8 cellular contexts compared by ENCODE assay signal in genomic region chr11:10455637-10456487, GRCh38. TPM values are rescaled to one million over a fixed set of nuclear protein-coding genes. Genes with fewer than 3 reads are reported as not detected.
DNase-seq lines count a peak whose midpoint lies in the region; ATAC-seq and TF ChIP-seq lines count a peak whose summit lies in the region.

No MANE protein-coding gene starts in this region.

- no peaks in the 10 kb centered on the region for H3K27me3 Mint-ChIP-seq in activated CD4-positive, alpha-beta T cell treated with anti-CD3 and anti-CD28 coated beads for 36 hours
- peaks cover 20% of the 10 kb centered on the region for H3K27me3 Mint-ChIP-seq in mesothelial cell of epicardium (ENCODE audit: low read depth)

- H3K4me1 ChIP-seq in ACC112 (ENCODE audit: control insufficient read depth, insufficient read depth, low read length, unreplicated experiment): peaks cover 30% of the 10 kb centered on the region

- CTCF ChIA-PET in activated CD4-positive, alpha-beta T cell treated with anti-CD3 and anti-CD28 coated beads for 36 hours (lab: Charles Lee): interaction anchor here (0.5 to 4.0 kb wide), 15 partner anchors 9 to 1358 kb away, joined by 3 to 17 read pairs (median 3); partner anchors contain the start of genes IRAG1 and RNF141

- H3K79me2 ChIP-seq in ACC112 (ENCODE audit: control insufficient read depth, insufficient read depth, low read length, unreplicated experiment): no peaks in the 10 kb centered on the region

- ATAC-seq in HG03039 (IDR thresholded peaks at IDR 0.05; ENCODE audit: unreplicated experiment): peak; percentile 44
- peak; percentile 80 for ATAC-seq in activated CD4-positive, alpha-beta T cell treated with anti-CD3 and anti-CD28 coated beads for 36 hours

- peak overlapping the region; percentile 80 for H2AFZ ChIP-seq in ACC112 (ENCODE audit: low read length, unreplicated experiment)

- TF ChIP-seq CTCF in coronary artery (IDR thresholded peaks at IDR 0.05) (no peak), mesothelial cell of epicardium (IDR thresholded peaks at IDR 0.05; ENCODE audit: unreplicated experiment) (no peak)

- H3K4me3 Mint-ChIP-seq in activated CD4-positive, alpha-beta T cell treated with anti-CD3 and anti-CD28 coated beads for 36 hours: peak overlapping the region; percentile 91
- H3K4me3 Mint-ChIP-seq in mesothelial cell of epicardium: peak overlapping the region; percentile 58

- TF ChIP-seq POLR2A in GM18526 (IDR thresholded peaks at IDR 0.05; ENCODE audit: extremely low read depth, insufficient read length): peak; percentile 35

- intact Hi-C loops in activated CD4-positive, alpha-beta T cell treated with anti-CD3 and anti-CD28 coated beads for 36 hours (cut with DNase I, micrococcal nuclease): loop anchor here (1.0 to 10.0 kb wide), 12 partner anchors 43 to 1771 kb away; partner anchors contain the start of genes USP47 (in 2 of the 2), ZBED5 (in 2 of the 2), ADM (in 1 of the 2) and CTR9 (in 1 of the 2)

- H3K4me3 ChIP-seq in ACC112 (ENCODE audit: low read depth, low read length): peak overlapping the region; percentile 75
- H3K4me3 ChIP-seq in coronary artery: peak overlapping the region; percentile 52

- peaks cover 88% of the 10 kb centered on the region for H3K4me1 Mint-ChIP-seq in activated CD4-positive, alpha-beta T cell treated with anti-CD3 and anti-CD28 coated beads for 36 hours
- peaks cover 36% of the 10 kb centered on the region for H3K4me1 Mint-ChIP-seq in mesothelial cell of epicardium

- H3K27ac Mint-ChIP-seq in activated CD4-positive, alpha-beta T cell treated with anti-CD3 and anti-CD28 coated beads for 36 hours: peak overlapping the region; percentile 98
- peak overlapping the region; percentile 73 for H3K27ac Mint-ChIP-seq in mesothelial cell of epicardium

- POLR2A ChIA-PET in activated CD4-positive, alpha-beta T cell treated with anti-CD3 and anti-CD28 coated beads for 36 hours (lab: Charles Lee): interaction anchor here (0.6 to 1.2 kb wide), 5 partner anchors 13 to 697 kb away, joined by 3 to 7 read pairs (median 5); partner anchors contain the start of gene RNF141

- H3K9me3 Mint-ChIP-seq in activated CD4-positive, alpha-beta T cell treated with anti-CD3 and anti-CD28 coated beads for 36 hours (ENCODE audit: low read depth): no peaks in the 10 kb centered on the region
- H3K9me3 Mint-ChIP-seq in mesothelial cell of epicardium: no peaks in the 10 kb centered on the region

- peaks cover 10% of the 10 kb centered on the region for H3K36me3 Mint-ChIP-seq in activated CD4-positive, alpha-beta T cell treated with anti-CD3 and anti-CD28 coated beads for 36 hours (ENCODE audit: low read depth)
- no peaks in the 10 kb centered on the region for H3K36me3 Mint-ChIP-seq in mesothelial cell of epicardium

- H3K36me3 ChIP-seq in ACC112 (ENCODE audit: insufficient read depth, low read length): no peaks in the 10 kb centered on the region

- H3K27ac ChIP-seq in ACC112 (ENCODE audit: low read depth, low read length): peak overlapping the region; percentile 87
- peak overlapping the region in 1 of 2 donors; percentile 44 for H3K27ac ChIP-seq in coronary artery

- DNase-seq in NCI-H2196 (lab: John Stamatoyannopoulos, UW; ENCODE audit: unreplicated experiment): peak; percentile 72
- peak; percentile 91 for DNase-seq in activated CD4-positive, alpha-beta T cell treated with anti-CD3 and anti-CD28 coated beads for 36 hours
- DNase-seq in coronary artery (ENCODE audit: low spot score): no peak
- DNase-seq in mesothelial cell of epicardium (ENCODE audit: low spot score in 2 of 2, unreplicated experiment in 2 of 2): peak in 1 of 2 experiments; percentile 47
- peak; percentile 67 to 71 for DNase-seq in stimulated activated CD8-positive, alpha-beta memory T cell treated with anti-CD3 and anti-CD28 coated beads, Interleukin-15, amount 100 ng/mL, for 48 hours (ENCODE audit: low read depth in 2 of 2)

- peaks cover 5% of the 10 kb centered on the region for H3K27me3 ChIP-seq in ACC112 (ENCODE audit: insufficient read depth, low read length)

RNA-seq across cellular contexts. Expression of gene AMPD3, which starts 0.8 kb away (rescaled TPM):
- total RNA-seq in activated CD4-positive, alpha-beta T cell treated with anti-CD3 and anti-CD28 coated beads for 36 hours: 10 to 100 TPM; 26.3 to 27.1 TPM
- total RNA-seq in mesothelial cell of epicardium: 6.8 to 7.5 TPM (median 7.5 TPM) in 3 replicates
